13 cellular contexts compared by ENCODE assay signal in the genomic region with DNA sequence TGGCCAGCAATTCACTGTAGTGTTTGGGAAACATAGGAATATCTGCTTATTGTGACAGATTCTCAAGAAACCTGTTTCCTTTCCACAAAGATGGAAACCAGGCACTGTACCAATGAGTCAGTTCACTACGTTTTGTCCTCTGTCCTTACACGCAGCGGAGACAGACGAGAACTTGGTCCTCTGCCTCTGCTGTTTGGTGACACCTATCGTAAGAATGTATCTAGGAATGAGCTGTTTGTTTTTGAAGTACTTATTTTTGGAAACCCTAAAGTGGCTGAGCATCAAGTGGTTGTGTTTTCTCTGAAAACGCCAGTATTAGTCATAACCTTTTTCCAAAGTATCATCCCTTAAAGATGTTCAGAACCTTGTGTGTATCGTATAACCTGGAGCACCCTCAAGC.
DNase-seq lines count a peak whose midpoint lies in the region; ATAC-seq and TF ChIP-seq lines count a peak whose summit lies in the region.
"Had no signal": no experiment of that assay in that cellular context is flagged by ENCODE, and none has a peak within 500 bp of the region (broad histone marks: within the 10 kb centered on the region; RNA-seq: fewer than 3 reads in every experiment).

No MANE protein-coding gene starts in this region.

- no peak for ATAC-seq in GM19397 (IDR thresholded peaks at IDR 0.05; ENCODE audit: unreplicated experiment)

- H3K27me3 Mint-ChIP-seq in chondrocyte (ENCODE audit: low read depth): no peaks in the 10 kb centered on the region
- H3K27me3 Mint-ChIP-seq: activated B cell treated with CpG ODN at 0.5 μM for 24 hours; activated naive CD4-positive, alpha-beta T cell treated with anti-CD3 and anti-CD28 coated beads, Interleukin-2, amount 50 U/mL, for 24 hours had no signal

- in situ Hi-C loops in G401 (cut with HindIII; ENCODE audit: low sequenced_read_pairs): no loop called here

- H3K36me3 Mint-ChIP-seq in chondrocyte (ENCODE audit: low read depth): peaks cover 40% of the 10 kb centered on the region

- H3K27ac Mint-ChIP-seq in chondrocyte (ENCODE audit: unreplicated experiment): peak overlapping the region; percentile 92
- H3K27ac Mint-ChIP-seq: activated B cell treated with CpG ODN at 0.5 μM for 24 hours; activated naive CD4-positive, alpha-beta T cell treated with anti-CD3 and anti-CD28 coated beads, Interleukin-2, amount 50 U/mL, for 24 hours had no signal

- H3K9me3 Mint-ChIP-seq in chondrocyte (ENCODE audit: low read depth): no peaks in the 10 kb centered on the region
- H3K9me3 Mint-ChIP-seq: activated B cell treated with CpG ODN at 0.5 μM for 24 hours; activated naive CD4-positive, alpha-beta T cell treated with anti-CD3 and anti-CD28 coated beads, Interleukin-2, amount 50 U/mL, for 24 hours had no signal

- TF ChIP-seq CTCF in chondrocyte (IDR thresholded peaks at IDR 0.05): peak; percentile 65

- no peak overlapping the region for H3K4me3 Mint-ChIP-seq in chondrocyte (ENCODE audit: unreplicated experiment)
- H3K4me3 Mint-ChIP-seq: activated B cell treated with CpG ODN at 0.5 μM for 24 hours; activated naive CD4-positive, alpha-beta T cell treated with anti-CD3 and anti-CD28 coated beads, Interleukin-2, amount 50 U/mL, for 24 hours had no signal

- DNase-seq in AG08395 (ENCODE audit: low spot score) (peak; percentile 80), HS-5 (ENCODE audit: low read depth) (peak; percentile 77), chondrocyte (ENCODE audit: low spot score) (no peak), myocyte (ENCODE audit: low read depth) (peak; percentile 54), G401 (ENCODE audit: low spot score) (no peak), NK-92 (lab: John Stamatoyannopoulos, UW; ENCODE audit: unreplicated experiment) (no peak), COR-L47 (lab: John Stamatoyannopoulos, UW) (no peak)
- DNase-seq: activated B cell treated with CpG ODN at 0.5 μM for 24 hours, Caco-2, H7, spleen had no signal

- H3K4me1 Mint-ChIP-seq in chondrocyte (ENCODE audit: low read depth): peaks cover 32% of the 10 kb centered on the region

Comparison
In these comparisons a context has a peak if more than half of its experiments do, and no peak if none do; other contexts are left out.
1. DNase-seq: peak in AG08395 (single experiment), HS-5 (single experiment) and myocyte (single experiment); none in chondrocyte (single experiment), G401 (single experiment), NK-92 (single experiment) and COR-L47 (single experiment).